Comparison of ENCODE assay signal across 8 cellular contexts in genomic region chr9:97468658-97469448, GRCh38. TPM values are rescaled to one million over a fixed set of nuclear protein-coding genes. Genes with fewer than 3 reads are reported as not detected.
DNase-seq lines count a peak whose midpoint lies in the region; ATAC-seq, FAIRE-seq and TF ChIP-seq lines count a peak whose summit lies in the region.

No MANE protein-coding gene starts in this region.

- POLR2A ChIA-PET in A673 (lab: Charles Lee; ENCODE audit: low non-redundant PET): no interaction called here

- peak; percentile 92 for FAIRE-seq in GM12891 (lab: Jason Lieb, UNC)

- H3K4me1 Mint-ChIP-seq in T-helper 2 cell treated with Interferon-gamma antibody and Interleukin-4, amounts not matched to agents 5 μg/mL and 100 μg/mL, for 36 hours (ENCODE audit: low read depth): no peaks in the 10 kb centered on the region

- no peaks in the 10 kb centered on the region for H3K9me3 Mint-ChIP-seq in T-helper 2 cell treated with Interferon-gamma antibody and Interleukin-4, amounts not matched to agents 5 μg/mL and 100 μg/mL, for 36 hours

- H3K27ac Mint-ChIP-seq in T-helper 2 cell treated with Interferon-gamma antibody and Interleukin-4, amounts not matched to agents 5 μg/mL and 100 μg/mL, for 36 hours: no peak overlapping the region

- peak; percentile 67 for TF ChIP-seq CTCF in A673 (conservative IDR thresholded peaks at IDR 0.05; ENCODE audit: low read depth, low read length)

- no peak for TF ChIP-seq POLR2A in GM12891 (IDR thresholded peaks at IDR 0.05; ENCODE audit: low read depth, low read length)

- ATAC-seq in HG02678 (IDR thresholded peaks at IDR 0.05; ENCODE audit: unreplicated experiment): peak; percentile 76

- no peak overlapping the region for H3K27ac ChIP-seq in A673 (ENCODE audit: low read depth, low read length, poor library complexity, severe bottlenecking)

- no peak overlapping the region for H3K4me3 ChIP-seq in A673 (ENCODE audit: low read depth, low read length, poor library complexity, severe bottlenecking)

- no peak overlapping the region for H3K4me3 Mint-ChIP-seq in T-helper 2 cell treated with Interferon-gamma antibody and Interleukin-4, amounts not matched to agents 5 μg/mL and 100 μg/mL, for 36 hours

- H3K9me3 ChIP-seq in A673 (ENCODE audit: low read depth, low read length, poor library complexity, severe bottlenecking): no peaks in the 10 kb centered on the region

- H3K36me3 Mint-ChIP-seq in T-helper 2 cell treated with Interferon-gamma antibody and Interleukin-4, amounts not matched to agents 5 μg/mL and 100 μg/mL, for 36 hours (ENCODE audit: low read depth): no peaks in the 10 kb centered on the region

- H3K27me3 Mint-ChIP-seq in T-helper 2 cell treated with Interferon-gamma antibody and Interleukin-4, amounts not matched to agents 5 μg/mL and 100 μg/mL, for 36 hours (ENCODE audit: low read depth): no peaks in the 10 kb centered on the region

- no peaks in the 10 kb centered on the region for H3K27me3 ChIP-seq in A673 (replicated peaks; ENCODE audit: insufficient read depth, low read depth, low read length, poor library complexity)

- CTCF ChIA-PET in A673 (lab: Charles Lee): interaction anchor here (3.6 kb wide), 1 partner anchor 130 kb away, joined by 16 read pairs; no protein-coding TSS in a partner anchor

- no peaks in the 10 kb centered on the region for H3K36me3 ChIP-seq in A673 (ENCODE audit: insufficient read depth, low read length, poor library complexity, severe bottlenecking)

- H3K4me1 ChIP-seq in A673 (ENCODE audit: insufficient read depth, low read length, poor library complexity, severe bottlenecking): no peaks in the 10 kb centered on the region

- peak; percentile 60 for DNase-seq in A673 (ENCODE audit: low spot score)
- peak; percentile 32 for DNase-seq in GM12891 (ENCODE audit: insufficient read length, low spot score)
- DNase-seq in NAMALWA (ENCODE audit: low spot score): peak; percentile 68
- peak; percentile 16 for DNase-seq in T-helper 2 cell treated with Interferon-gamma antibody and Interleukin-4, amounts not matched to agents 5 μg/mL and 100 μg/mL, for 36 hours (ENCODE audit: low spot score)
- DNase-seq in cerebellar cortex (ENCODE audit: low spot score): peak; percentile 94
- peak; percentile 28 for DNase-seq in kidney glomerular epithelial cell (lab: John Stamatoyannopoulos, UW)
- DNase-seq in stimulated activated CD4-positive, alpha-beta T cell treated with anti-CD3 and anti-CD28 coated beads, Interleukin-2, amount 100 ng/mL, for 24 hours: peak; percentile 35 to 48

- intact Hi-C loops in A673 (cut with micrococcal nuclease; ENCODE audit: unreplicated experiment): loop anchor here (1.0 kb wide), 2 partner anchors 129 to 146 kb away; no protein-coding TSS in a partner anchor

- BruUV-seq in A673 (replicated peaks; lab: Mats Ljungman, UMichigan): no TSS peak

TF ChIP-seq in GM12891, 5 proteins besides CTCF, POLR2A, EP300 and RAD21:
- TF ChIP-seq POU2F2 (IDR thresholded peaks at IDR 0.05; ENCODE audit: low read depth, low read length): peak; percentile 42; the same call in 1 of the 2 replicates
- TF ChIP-seq SPI1 (IDR thresholded peaks at IDR 0.05; ENCODE audit: low read depth, low read length): no peak
- TF ChIP-seq POLR2AphosphoS5 (IDR thresholded peaks at IDR 0.05; ENCODE audit: low read depth, low read length): no peak
- no peak for TF ChIP-seq TAF1 (IDR thresholded peaks at IDR 0.05; ENCODE audit: low read depth, low read length)
- TF ChIP-seq PAX5 (IDR thresholded peaks at IDR 0.05; ENCODE audit: insufficient read depth, low read length, severe bottlenecking): no peak

RNA-seq across cellular contexts. Expression of gene TMOD1, which starts 32.6 kb away (rescaled TPM):
- 0.09 and 0.24 TPM in 2 replicates for total RNA-seq in A673 (2021)
- polyA plus RNA-seq in GM12891 (2012; ENCODE audit: low read depth, missing spikeins): 17.4 TPM

RNA-seq across cellular contexts. Expression of gene TDRD7, which starts 57.0 kb away (rescaled TPM):
- 3.6 and 4.9 TPM in 2 replicates for total RNA-seq in A673 (2021)
- 9.4 TPM for polyA plus RNA-seq in GM12891 (2012; ENCODE audit: low read depth, missing spikeins)

Comparison
In these comparisons a context has a peak if more than half of its experiments do, and no peak if none do; other contexts are left out.
1. DNase-seq: peak in every context shown above with its lines; median percentile 94 in cerebellar cortex; 68 in NAMALWA; 60 in A673; 42 in stimulated activated CD4-positive, alpha-beta T cell treated with anti-CD3 and anti-CD28 coated beads, Interleukin-2, amount 100 ng/mL, for 24 hours; 32 in GM12891; 28 in kidney glomerular epithelial cell; 16 in T-helper 2 cell treated with Interferon-gamma antibody and Interleukin-4, amounts not matched to agents 5 μg/mL and 100 μg/mL, for 36 hours.